Comparison of ENCODE assay signal across 15 cellular contexts in genomic region chr1:119660253-119661078, GRCh38. TPM values are rescaled to one million over a fixed set of nuclear protein-coding genes. Genes with fewer than 3 reads are reported as not detected.
DNase-seq lines count a peak whose midpoint lies in the region; ATAC-seq lines count a peak whose summit lies in the region.
"Had no signal": no experiment of that assay in that cellular context is flagged by ENCODE, and none has a peak within 500 bp of the region (broad histone marks: within the 10 kb centered on the region; RNA-seq: fewer than 3 reads in every experiment).

No MANE protein-coding gene starts in this region.

- H2BK120ac ChIP-seq in mesendoderm (ENCODE audit: low read depth, low read length), result no peak overlapping the region

- no peak overlapping the region for H2AK5ac ChIP-seq in mesendoderm (ENCODE audit: low read length)

- WGBS in mesendoderm (ENCODE audit: extremely low coverage, insufficient coverage, low lambda C conversion rate), result no CpG with 5 or more reads among the region's 5 CpGs

- H2BK5ac ChIP-seq in mesendoderm (ENCODE audit: low read length), result no peak overlapping the region

- DNase-seq in mesendoderm (no peak), NCI-H1694 treated with DMSO at 0.1 percent for 48 hours (lab: John Stamatoyannopoulos, UW) (no peak), GM19240 (ENCODE audit: insufficient read length, low spot score) (no peak), RKO (ENCODE audit: low spot score) (no peak), HCEC 1CT (no peak)
- DNase-seq: anterior cingulate cortex; NCI-H446 treated with DMSO at 0.1 percent for 48 hours; occipital lobe; stimulated activated CD4-positive, alpha-beta T cell treated with anti-CD3 and anti-CD28 coated beads, Interleukin-4, amount 100 ng/mL, for 24 hours had no signal

- no peaks in the 10 kb centered on the region for H3K79me1 ChIP-seq in mesendoderm (ENCODE audit: low read length)

- no peaks in the 10 kb centered on the region for H3K27me3 ChIP-seq in mesendoderm (ENCODE audit: insufficient read depth, low read length, poor library complexity)
- H3K27me3 ChIP-seq: BLaER1 treated with 17β-estradiol and CSF1 and Interleukin-3, amounts not matched to agents 10 nM and 100 nM had no signal

- no peak overlapping the region for H3K18ac ChIP-seq in mesendoderm (ENCODE audit: low read length)

- peaks cover 16% of the 10 kb centered on the region for H3K4me1 ChIP-seq in mesendoderm (ENCODE audit: control insufficient read depth, low read depth, low read length)
- H3K4me1 ChIP-seq: BLaER1 treated with 17β-estradiol and CSF1 and Interleukin-3, amounts not matched to agents 10 nM and 100 nM had no signal

- no peak overlapping the region for H3K56ac ChIP-seq in mesendoderm (ENCODE audit: low read length)

- no peak overlapping the region for H3K9ac ChIP-seq in mesendoderm (ENCODE audit: low read length)
- H3K9ac ChIP-seq: BLaER1 treated with 17β-estradiol and CSF1 and Interleukin-3, amounts not matched to agents 10 nM and 100 nM; KMS-11 had no signal

- H4K8ac ChIP-seq in mesendoderm (ENCODE audit: low read depth, low read length), result no peak overlapping the region

- H2BK15ac ChIP-seq in mesendoderm (replicated peaks; ENCODE audit: low read depth), result peak overlapping the region; percentile 80

- no peak overlapping the region for H3K27ac ChIP-seq in mesendoderm (ENCODE audit: low read depth, low read length)
- H3K27ac ChIP-seq: BLaER1 treated with 17β-estradiol and CSF1 and Interleukin-3, amounts not matched to agents 10 nM and 100 nM; epithelial cell of prostate; KMS-11 had no signal

- H3K79me2 ChIP-seq in mesendoderm (ENCODE audit: control insufficient read depth, insufficient read depth, low read length), result no peaks in the 10 kb centered on the region

- no peak overlapping the region for H3K23ac ChIP-seq in mesendoderm (ENCODE audit: low read length)

- ATAC-seq in GM18511 (IDR thresholded peaks at IDR 0.05; ENCODE audit: unreplicated experiment) (peak; percentile 65), GM21825 (IDR thresholded peaks at IDR 0.05; ENCODE audit: unreplicated experiment) (peak; percentile 50), HG03571 (IDR thresholded peaks at IDR 0.05; ENCODE audit: unreplicated experiment) (peak; percentile 50)

- H3K4me3 ChIP-seq in mesendoderm (ENCODE audit: low read length), result no peak overlapping the region
- H3K4me3 ChIP-seq: BLaER1 treated with 17β-estradiol and CSF1 and Interleukin-3, amounts not matched to agents 10 nM and 100 nM had no signal

- H3K4ac ChIP-seq in mesendoderm (ENCODE audit: low read depth, low read length), result no peak overlapping the region

- H3K4me2 ChIP-seq in mesendoderm (ENCODE audit: low read length), result no peak overlapping the region
- H3K4me2 ChIP-seq: BLaER1 treated with 17β-estradiol and CSF1 and Interleukin-3, amounts not matched to agents 10 nM and 100 nM; KMS-11 had no signal

- H3K36me3 ChIP-seq in mesendoderm (ENCODE audit: control insufficient read depth, insufficient read depth, low read length), result no peaks in the 10 kb centered on the region
- H3K36me3 ChIP-seq: BLaER1 treated with 17β-estradiol and CSF1 and Interleukin-3, amounts not matched to agents 10 nM and 100 nM had no signal

- no peak overlapping the region for H4K5ac ChIP-seq in mesendoderm (ENCODE audit: low read length)

RNA-seq across cellular contexts. Expression of gene ZNF697, which starts 12.4 kb away (rescaled TPM):
- polyA plus RNA-seq in mesendoderm (2013, experiment 1 of 2), result 18.1 TPM
- 18.1 TPM for polyA plus RNA-seq in mesendoderm (2013, experiment 2 of 2)

RNA-seq across cellular contexts. Expression of gene PHGDH, which starts 51.3 kb away (rescaled TPM):
- 198 TPM for polyA plus RNA-seq in mesendoderm (2013, experiment 1 of 2)
- polyA plus RNA-seq in mesendoderm (2013, experiment 2 of 2), result 198 TPM
